Comparison of ENCODE assay signal across 14 cellular contexts in the genomic region with DNA sequence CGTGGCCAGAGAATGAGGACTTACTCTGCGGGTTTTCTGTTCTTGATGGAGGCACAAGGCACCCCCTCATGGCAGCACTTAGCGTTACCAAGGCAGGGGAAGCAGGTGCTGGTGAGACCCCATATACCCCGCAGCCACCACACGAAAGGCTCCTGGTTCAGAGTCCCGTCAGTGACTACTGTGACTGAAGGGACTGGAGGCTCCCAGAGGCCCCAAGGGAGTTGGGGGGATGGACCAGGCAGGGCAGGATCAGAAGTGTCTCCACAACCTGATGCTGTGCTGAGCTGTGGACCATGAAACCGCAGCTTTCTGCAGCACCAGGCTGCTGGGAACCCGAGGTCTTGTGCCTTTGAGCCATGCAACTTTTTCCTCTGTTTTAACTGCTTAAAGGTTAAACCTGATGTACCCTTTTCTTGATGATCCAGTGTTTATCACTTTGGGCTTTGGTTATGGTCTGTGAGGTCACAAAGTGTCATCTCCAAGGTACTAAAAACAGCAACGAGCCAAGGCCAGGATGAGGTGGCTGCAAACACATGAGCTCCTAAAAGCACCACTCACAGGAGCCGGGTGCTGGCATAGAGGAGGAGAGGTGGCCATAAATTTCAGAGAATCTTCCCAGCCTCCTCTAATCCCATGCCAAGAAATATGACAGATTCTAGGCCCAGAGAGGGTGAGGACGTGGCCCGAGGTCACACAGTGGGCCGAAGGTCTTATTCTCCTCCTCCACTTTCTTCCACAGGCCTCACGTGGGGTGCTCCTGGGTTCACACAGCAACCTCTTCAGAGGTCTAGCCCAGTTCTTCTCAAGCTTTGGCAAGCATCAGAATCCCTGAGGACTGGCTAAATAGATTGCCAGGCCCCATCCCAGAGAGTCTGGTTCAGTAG. TPM values are rescaled to one million over a fixed set of nuclear protein-coding genes. Genes with fewer than 3 reads are reported as not detected.
DNase-seq lines count a peak whose midpoint lies in the region; ATAC-seq and TF ChIP-seq lines count a peak whose summit lies in the region.
"Had no signal": no experiment of that assay in that cellular context is flagged by ENCODE, and none has a peak within 500 bp of the region (broad histone marks: within the 10 kb centered on the region; RNA-seq: fewer than 3 reads in every experiment).

No MANE protein-coding gene starts in this region.

- peak overlapping the region; percentile 64 to 100 (median 98) for H3K4me2 ChIP-seq in BLaER1 treated with 17β-estradiol and CSF1 and Interleukin-3, amounts not matched to agents 10 nM and 100 nM

- no peak overlapping the region for H3K27ac Mint-ChIP-seq in activated CD4-positive, alpha-beta memory T cell treated with anti-CD3 and anti-CD28 coated beads for 36 hours
- H3K27ac Mint-ChIP-seq: activated naive CD8-positive, alpha-beta T cell had no signal

- H3K4me3 ChIP-seq in BLaER1 treated with 17β-estradiol and CSF1 and Interleukin-3, amounts not matched to agents 10 nM and 100 nM = 0 out of 20 replicates have a peak overlapping the region, but pooled peaks of 1 of the 10 experiments have one; percentile 12
- H3K4me3 ChIP-seq in brain microvascular endothelial cell (ENCODE audit: low read depth, low read length) (no peak overlapping the region), transverse colon (no peak overlapping the region)
- H3K4me3 ChIP-seq: sigmoid colon had no signal

- no peak for DNase-seq in brain microvascular endothelial cell
- no peak for DNase-seq in NCI-H2171 (lab: John Stamatoyannopoulos, UW)
- DNase-seq in AG08395 (ENCODE audit: low spot score) = no peak
- DNase-seq in activated CD4-positive, alpha-beta memory T cell treated with anti-CD3 and anti-CD28 coated beads for 36 hours = no peak
- no peak for DNase-seq in transverse colon
- DNase-seq: C1 segment of cervical spinal cord; NCI-H69; sigmoid colon; stimulated activated naive CD4-positive, alpha-beta T cell had no signal

- POLR2A ChIA-PET in activated CD4-positive, alpha-beta memory T cell treated with anti-CD3 and anti-CD28 coated beads for 36 hours (lab: Charles Lee) = no interaction called here

- 20 to 81% methylated on average over 1 to 14 of the region's 14 CpGs for WGBS in transverse colon (ENCODE audit: low coverage in 1 of 2), 2 donors

- no peak for TF ChIP-seq EP300 in transverse colon (IDR thresholded peaks at IDR 0.05; ENCODE audit: low read depth)

- peak overlapping the region in 1 of 11 experiments; percentile 1; a peak in 2 of 22 replicates for H3K9ac ChIP-seq in BLaER1 treated with 17β-estradiol and CSF1 and Interleukin-3, amounts not matched to agents 10 nM and 100 nM

- H3K27me3 ChIP-seq in BLaER1 treated with 17β-estradiol and CSF1 and Interleukin-3, amounts not matched to agents 10 nM and 100 nM = peaks cover 22 to 76% (median 49%) of the 10 kb centered on the region in 11 experiments
- H3K27me3 ChIP-seq in brain microvascular endothelial cell (replicated peaks) (no peaks in the 10 kb centered on the region), transverse colon (peaks cover 10% of the 10 kb centered on the region)

- H3K9me3 ChIP-seq in BLaER1 treated with 17β-estradiol and CSF1 and Interleukin-3, amounts not matched to agents 10 nM and 100 nM (replicated peaks in 1 of 11) = no peaks in the 10 kb centered on the region
- H3K9me3 ChIP-seq in transverse colon = no peaks in the 10 kb centered on the region
- H3K9me3 ChIP-seq: sigmoid colon had no signal

- H3K36me3 Mint-ChIP-seq in activated CD4-positive, alpha-beta memory T cell treated with anti-CD3 and anti-CD28 coated beads for 36 hours = no peaks in the 10 kb centered on the region
- H3K36me3 Mint-ChIP-seq: activated naive CD8-positive, alpha-beta T cell had no signal

- H3K4me1 ChIP-seq in BLaER1 treated with 17β-estradiol and CSF1 and Interleukin-3, amounts not matched to agents 10 nM and 100 nM = peaks cover 55 to 90% (median 80%) of the 10 kb centered on the region in 10 experiments
- H3K4me1 ChIP-seq in transverse colon = peaks cover 6 to 30% (median 24%) of the 10 kb centered on the region in 4 donors

- peaks cover 13% of the 10 kb centered on the region for H3K27me3 Mint-ChIP-seq in activated CD4-positive, alpha-beta memory T cell treated with anti-CD3 and anti-CD28 coated beads for 36 hours

- peaks cover 0 to 79% (median 45%) of the 10 kb centered on the region in 11 experiments; a peak in 17 of 22 replicates for H4K20me1 ChIP-seq in BLaER1 treated with 17β-estradiol and CSF1 and Interleukin-3, amounts not matched to agents 10 nM and 100 nM

- TF ChIP-seq CTCF in brain microvascular endothelial cell (IDR thresholded peaks at IDR 0.05; ENCODE audit: low read depth, low read length, missing control alignments) (peak; percentile 14), transverse colon (IDR thresholded peaks at IDR 0.05) (no peak)

- no peaks in the 10 kb centered on the region for H3K36me3 ChIP-seq in BLaER1 treated with 17β-estradiol and CSF1 and Interleukin-3, amounts not matched to agents 10 nM and 100 nM
- H3K36me3 ChIP-seq in brain microvascular endothelial cell (replicated peaks) (no peaks in the 10 kb centered on the region), transverse colon (no peaks in the 10 kb centered on the region)
- H3K36me3 ChIP-seq: sigmoid colon had no signal

- CTCF ChIA-PET in activated CD4-positive, alpha-beta memory T cell treated with anti-CD3 and anti-CD28 coated beads for 36 hours (lab: Charles Lee) = interaction anchor here (1.8 to 2.6 kb wide), 3 partner anchors 76 to 467 kb away, joined by 5 to 14 read pairs (median 5); no protein-coding TSS in a partner anchor

- intact Hi-C loops in activated CD4-positive, alpha-beta memory T cell treated with anti-CD3 and anti-CD28 coated beads for 36 hours (cut with micrococcal nuclease) = loop anchor here (5.0 kb wide), 2 partner anchors 122 to 232 kb away; no protein-coding TSS in a partner anchor
- intact Hi-C loops in transverse colon (cut with DNase I; ENCODE audit: low total_unique reads) = loop anchor here (10.0 kb wide), 1 partner anchor 120 kb away; no protein-coding TSS in a partner anchor

- no peaks in the 10 kb centered on the region for H3K9me3 Mint-ChIP-seq in activated CD4-positive, alpha-beta memory T cell treated with anti-CD3 and anti-CD28 coated beads for 36 hours

- in situ Hi-C loops in brain microvascular endothelial cell (cut with HindIII; ENCODE audit: low pct_ligation_motif_present, low sequenced_read_pairs) (no loop called here), transverse colon (cut with MboI; ENCODE audit: low pct_ligation_motif_present in 1 of 4, low pct_unique_long_range_greater_than_20kb in 1 of 4, low sequenced_read_pairs in 3 of 4) (no loop called here)

- peak overlapping the region in 4 of 11 experiments; percentile 13 to 27 (median 16); a peak in 4 of 22 replicates for H3K27ac ChIP-seq in BLaER1 treated with 17β-estradiol and CSF1 and Interleukin-3, amounts not matched to agents 10 nM and 100 nM
- H3K27ac ChIP-seq in brain microvascular endothelial cell (no peak overlapping the region), transverse colon (no peak overlapping the region)
- H3K27ac ChIP-seq: sigmoid colon had no signal

- peaks cover 34% of the 10 kb centered on the region for H3K4me1 Mint-ChIP-seq in activated CD4-positive, alpha-beta memory T cell treated with anti-CD3 and anti-CD28 coated beads for 36 hours (ENCODE audit: low read depth)

- TF ChIP-seq POLR2A in transverse colon (IDR thresholded peaks at IDR 0.05) = no peak

- no peak overlapping the region for H3K4me3 Mint-ChIP-seq in activated CD4-positive, alpha-beta memory T cell treated with anti-CD3 and anti-CD28 coated beads for 36 hours
- H3K4me3 Mint-ChIP-seq: activated naive CD8-positive, alpha-beta T cell had no signal

- ATAC-seq in GM19351 (IDR thresholded peaks at IDR 0.05; ENCODE audit: unreplicated experiment) (peak; percentile 25), HG03196 (IDR thresholded peaks at IDR 0.05; ENCODE audit: unreplicated experiment) (peak; percentile 35)

RNA-seq across cellular contexts. Expression of a gene that starts 4.2 kb away (rescaled TPM):
- 10 to 100 TPM; 11.2 to 12.3 TPM for total RNA-seq in activated CD4-positive, alpha-beta memory T cell treated with anti-CD3 and anti-CD28 coated beads for 36 hours
- 10 to 100 TPM in 1 of 4 donors, 1 to 10 TPM in 3; 5.1 to 11.5 (median 9.1) TPM for total RNA-seq in transverse colon
- total RNA-seq: HT-29 had no signal
